In genomic region chr5:107548477-107548876, GRCh38 we compare ENCODE assay signal across 14 cellular contexts.
DNase-seq lines count a peak whose midpoint lies in the region; ATAC-seq, FAIRE-seq and TF ChIP-seq lines count a peak whose summit lies in the region.
"Had no signal": no experiment of that assay in that cellular context is flagged by ENCODE, and none has a peak within 500 bp of the region (broad histone marks: within the 10 kb centered on the region; RNA-seq: fewer than 3 reads in every experiment).

No MANE protein-coding gene starts in this region.

- 87% methylated on average over 4 of the region's 4 CpGs for WGBS in esophagus muscularis mucosa
- WGBS in stomach, 5 donors, result 88 to 95% (median 92%) methylated on average over 4 of the region's 4 CpGs

- CTCF ChIA-PET in PC-9 (lab: Charles Lee), result no interaction called here

- DNase-seq in GM18507 (ENCODE audit: extremely low spot score, insufficient read length, low read depth) (no peak), PC-9 (no peak), esophagus muscularis mucosa (ENCODE audit: extremely low spot score) (peak; percentile 64), stomach (no peak), activated gamma-delta T cell treated with Interleukin-2 at 50 U/mL for 16 hours (no peak), foreskin keratinocyte (no peak), dorsolateral prefrontal cortex (no peak)
- DNase-seq: C1 segment of cervical spinal cord; CD4-positive, alpha-beta memory T cell; DMS79; EL; H9 had no signal

- H3K79me2 ChIP-seq in PC-9 (ENCODE audit: low read depth), result peaks cover 100% of the 10 kb centered on the region

- no peak for TF ChIP-seq EP300 in esophagus muscularis mucosa (IDR thresholded peaks at IDR 0.05)
- no peak for TF ChIP-seq EP300 in stomach (IDR thresholded peaks at IDR 0.05)

- H3K9me2 ChIP-seq in PC-9 (ENCODE audit: insufficient read depth), result no peaks in the 10 kb centered on the region

- H3K36me3 ChIP-seq in PC-9 (ENCODE audit: low read depth), result peaks cover 8% of the 10 kb centered on the region; the same call in 1 of the 2 replicates
- H3K36me3 ChIP-seq in esophagus muscularis mucosa, result no peaks in the 10 kb centered on the region
- no peaks in the 10 kb centered on the region for H3K36me3 ChIP-seq in stomach

- 0 out of 2 replicates have a peak overlapping the region, but pooled peaks have one; percentile 25 for H3K27ac ChIP-seq in PC-9
- H3K27ac ChIP-seq in esophagus muscularis mucosa (replicated peaks in 1 of 4), result no peak overlapping the region
- no peak overlapping the region for H3K27ac ChIP-seq in stomach
- H3K27ac ChIP-seq in foreskin keratinocyte, result no peak overlapping the region
- H3K27ac ChIP-seq in dorsolateral prefrontal cortex, result no peak overlapping the region

- peaks cover 14% of the 10 kb centered on the region for H3F3A ChIP-seq in PC-9 (ENCODE audit: insufficient read depth, low read depth)

- TF ChIP-seq CTCF in PC-9 (conservative IDR thresholded peaks at IDR 0.05) (no peak), esophagus muscularis mucosa (IDR thresholded peaks at IDR 0.05) (no peak), stomach (IDR thresholded peaks at IDR 0.05) (no peak), foreskin keratinocyte (conservative IDR thresholded peaks at IDR 0.05) (no peak), dorsolateral prefrontal cortex (IDR thresholded peaks at IDR 0.05 in 54 of 56, conservative IDR thresholded peaks at IDR 0.05 in 2 of 56; ENCODE audit: low read depth in 1 of 56, partially characterized antibody in 56 of 56) (no peak)

- H2AFZ ChIP-seq in PC-9, result no peak overlapping the region
- H2AFZ ChIP-seq: GM23338 had no signal

- POLR2A ChIA-PET in PC-9 (lab: Charles Lee; ENCODE audit: unreplicated experiment), result no interaction called here

- TF ChIP-seq POLR2A in esophagus muscularis mucosa (IDR thresholded peaks at IDR 0.05; ENCODE audit: low read depth) (no peak), stomach (IDR thresholded peaks at IDR 0.05) (no peak)

- no peaks in the 10 kb centered on the region for H4K20me1 ChIP-seq in PC-9 (ENCODE audit: insufficient read depth)

- H3K27me3 ChIP-seq in PC-9 (ENCODE audit: insufficient read depth, low read depth), result no peaks in the 10 kb centered on the region
- no peaks in the 10 kb centered on the region for H3K27me3 ChIP-seq in esophagus muscularis mucosa
- H3K27me3 ChIP-seq in stomach, result no peaks in the 10 kb centered on the region
- H3K27me3 ChIP-seq in foreskin keratinocyte, result no peaks in the 10 kb centered on the region
- no peaks in the 10 kb centered on the region for H3K27me3 ChIP-seq in dorsolateral prefrontal cortex

- H3K4me3 ChIP-seq in PC-9, result no peak overlapping the region
- no peak overlapping the region for H3K4me3 ChIP-seq in esophagus muscularis mucosa
- no peak overlapping the region for H3K4me3 ChIP-seq in stomach
- no peak overlapping the region for H3K4me3 ChIP-seq in dorsolateral prefrontal cortex
- H3K4me3 ChIP-seq: GM23338 had no signal

- ATAC-seq in foreskin keratinocyte, result no peak
- ATAC-seq: GM23338 had no signal

- H3K9me3 ChIP-seq in PC-9 (ENCODE audit: insufficient read depth, low read depth) (no peaks in the 10 kb centered on the region), esophagus muscularis mucosa (no peaks in the 10 kb centered on the region), stomach (no peaks in the 10 kb centered on the region)

- BruUV-seq in PC-9 (replicated peaks; lab: Mats Ljungman, UMichigan), result no TSS peak

- H3K4me1 ChIP-seq in PC-9 (replicated peaks; ENCODE audit: insufficient read depth), result peaks cover 21% of the 10 kb centered on the region
- H3K4me1 ChIP-seq in esophagus muscularis mucosa, result peaks cover 12 to 27% (median 18%) of the 10 kb centered on the region in 4 donors
- H3K4me1 ChIP-seq in stomach, result peaks cover 5 to 31% (median 19%) of the 10 kb centered on the region in 4 donors
- H3K4me1 ChIP-seq in foreskin keratinocyte, result no peaks in the 10 kb centered on the region

- no peak overlapping the region for H3K4me2 ChIP-seq in PC-9
- H3K4me2 ChIP-seq: GM23338 had no signal

- peak; percentile 36 for FAIRE-seq in GM18507 (lab: Jason Lieb, UNC)
- FAIRE-seq: A204.1 had no signal

- intact Hi-C loops in PC-9 (cut with micrococcal nuclease; ENCODE audit: unreplicated experiment), result no loop called here
- intact Hi-C loops in esophagus muscularis mucosa (cut with DNase I), result no loop called here
- intact Hi-C loops in stomach (cut with DNase I; ENCODE audit: low total_unique reads), result no loop called here
- intact Hi-C loops in dorsolateral prefrontal cortex (cut with DNase I), result no loop called here
